Comparison of ENCODE assay signal across 8 cellular contexts in genomic region chr22:20319041-20319744, GRCh38. TPM values are rescaled to one million over a fixed set of nuclear protein-coding genes. Genes with fewer than 3 reads are reported as not detected.
DNase-seq lines count a peak whose midpoint lies in the region; ATAC-seq, FAIRE-seq and TF ChIP-seq lines count a peak whose summit lies in the region.

No MANE protein-coding gene starts in this region.

- WGBS in A549 (ENCODE audit: missing lambda C conversion rate), result 34% methylated on average over 9 of the region's 32 CpGs
- WGBS in psoas muscle, 3 donors, result 2% methylated on average over 30 to 32 of the region's 32 CpGs

- intact Hi-C loops in activated T-helper 2 cell treated with anti-CD3 and anti-CD28 coated beads, Interferon-gamma antibody, Interleukin-2, Interleukin-4, amounts not matched to agents 10 μg/mL and 5 μg/mL and 100 μg/mL, durations not matched to agents 14 hours and 24 hours and 36 hours (cut with micrococcal nuclease), result no loop called here
- intact Hi-C loops in left ventricle myocardium inferior (cut with micrococcal nuclease), result no loop called here
- intact Hi-C loops in psoas muscle (cut with DNase I), result no loop called here

- POLR2A ChIA-PET in A549 (lab: Yijun Ruan, JAX), result interaction anchor here (0.5 to 1.0 kb wide), 2 partner anchors 9 to 74 kb away, joined by 4 to 6 read pairs; no protein-coding TSS in a partner anchor

- TF ChIP-seq CTCF in A549 (IDR thresholded peaks at IDR 0.05), result no peak
- no peak for TF ChIP-seq CTCF in left ventricle myocardium inferior (IDR thresholded peaks at IDR 0.05; ENCODE audit: borderline replicate concordance)
- TF ChIP-seq CTCF in psoas muscle (IDR thresholded peaks at IDR 0.05), result no peak

- TF ChIP-seq POLR2A in A549 (IDR thresholded peaks at IDR 0.05; ENCODE audit: low read length) (no peak), GM12892 (IDR thresholded peaks at IDR 0.05; ENCODE audit: low read depth, low read length) (no peak)

- H3K36me3 ChIP-seq in left ventricle myocardium inferior, result no peaks in the 10 kb centered on the region
- peaks cover 0 to 5% of the 10 kb centered on the region in 2 donors for H3K36me3 ChIP-seq in psoas muscle (ENCODE audit: insufficient read depth in 1 of 2, low read depth in 1 of 2)

- H3K9me3 ChIP-seq in A549 (no peaks in the 10 kb centered on the region), left ventricle myocardium inferior (replicated peaks) (no peaks in the 10 kb centered on the region), psoas muscle (no peaks in the 10 kb centered on the region)

- H3K36me3 Mint-ChIP-seq in activated T-helper 2 cell treated with anti-CD3 and anti-CD28 coated beads, Interferon-gamma antibody, Interleukin-2, Interleukin-4, amounts not matched to agents 10 μg/mL and 5 μg/mL and 100 μg/mL, durations not matched to agents 14 hours and 24 hours and 36 hours (ENCODE audit: low read depth), result peaks cover 3% of the 10 kb centered on the region

- no peak for TF ChIP-seq RAD21 in A549 (conservative IDR thresholded peaks at IDR 0.05 in 1 of 2, IDR thresholded peaks at IDR 0.05 in 1 of 2)

- no peak for FAIRE-seq in A549 (lab: Jason Lieb, UNC)
- peak; percentile 61 for FAIRE-seq in GM12892 (lab: Jason Lieb, UNC)

- no peaks in the 10 kb centered on the region for H3K27me3 ChIP-seq in left ventricle myocardium inferior (ENCODE audit: low read depth)
- no peaks in the 10 kb centered on the region for H3K27me3 ChIP-seq in psoas muscle (ENCODE audit: insufficient read depth in 3 of 3, low read length in 2 of 3)

- H3K4me1 ChIP-seq in A549, result peaks cover 14% of the 10 kb centered on the region
- H3K4me1 ChIP-seq in left ventricle myocardium inferior, result peaks cover 60% of the 10 kb centered on the region
- peaks cover 20% of the 10 kb centered on the region for H3K4me1 ChIP-seq in psoas muscle

- H3K4me2 ChIP-seq in A549, result peak overlapping the region; percentile 98

- no peaks in the 10 kb centered on the region for H3K9me3 Mint-ChIP-seq in activated T-helper 2 cell treated with anti-CD3 and anti-CD28 coated beads, Interferon-gamma antibody, Interleukin-2, Interleukin-4, amounts not matched to agents 10 μg/mL and 5 μg/mL and 100 μg/mL, durations not matched to agents 14 hours and 24 hours and 36 hours

- DNase-seq in A549 (ENCODE audit: low read depth in 1 of 2, low spot score in 1 of 2) (no peak), GM12892 (ENCODE audit: insufficient read length) (no peak), HK-2 (ENCODE audit: unreplicated experiment) (peak; percentile 35), left ventricle myocardium inferior (no peak), psoas muscle (no peak), HPDE6-E6E7 (ENCODE audit: extremely low spot score) (no peak)
- no peak for DNase-seq in activated T-helper 2 cell treated with anti-CD3 and anti-CD28 coated beads, Interferon-gamma antibody, Interleukin-2, Interleukin-4, amounts not matched to agents 10 μg/mL and 5 μg/mL and 100 μg/mL, durations not matched to agents 14 hours and 24 hours and 36 hours (ENCODE audit: low spot score)

- CTCF ChIA-PET in A549 (lab: Yijun Ruan, JAX), result interaction anchor here (1.5 kb wide), 1 partner anchor 33 kb away, joined by 3 read pairs; no protein-coding TSS in a partner anchor

- ATAC-seq in A549, result peak in 1 of 2 experiments; percentile 39; a peak in 3 of 6 replicates
- ATAC-seq in psoas muscle, result peak in 1 of 4 donors; percentile 21
- no peak for ATAC-seq in HG02870 (IDR thresholded peaks at IDR 0.05; ENCODE audit: unreplicated experiment)

- peak overlapping the region; percentile 99 for H3K4me3 ChIP-seq in A549
- H3K4me3 ChIP-seq in left ventricle myocardium inferior, result peak overlapping the region; percentile 79
- peak overlapping the region; percentile 100 for H3K4me3 ChIP-seq in psoas muscle

- H3K27ac ChIP-seq in A549 (peak overlapping the region; percentile 97 to 99), left ventricle myocardium inferior (replicated peaks) (peak overlapping the region; percentile 91), psoas muscle (peak overlapping the region; percentile 96)

- peak overlapping the region; percentile 93 for H3K4me3 Mint-ChIP-seq in activated T-helper 2 cell treated with anti-CD3 and anti-CD28 coated beads, Interferon-gamma antibody, Interleukin-2, Interleukin-4, amounts not matched to agents 10 μg/mL and 5 μg/mL and 100 μg/mL, durations not matched to agents 14 hours and 24 hours and 36 hours (ENCODE audit: low read depth)

- TF ChIP-seq EP300 in A549 (IDR thresholded peaks at IDR 0.05), result no peak

- peak overlapping the region; percentile 34 for H3K27ac Mint-ChIP-seq in activated T-helper 2 cell treated with anti-CD3 and anti-CD28 coated beads, Interferon-gamma antibody, Interleukin-2, Interleukin-4, amounts not matched to agents 10 μg/mL and 5 μg/mL and 100 μg/mL, durations not matched to agents 14 hours and 24 hours and 36 hours

- H3K4me1 Mint-ChIP-seq in activated T-helper 2 cell treated with anti-CD3 and anti-CD28 coated beads, Interferon-gamma antibody, Interleukin-2, Interleukin-4, amounts not matched to agents 10 μg/mL and 5 μg/mL and 100 μg/mL, durations not matched to agents 14 hours and 24 hours and 36 hours (ENCODE audit: low read depth), result peaks cover 41% of the 10 kb centered on the region

- no peaks in the 10 kb centered on the region for H3K27me3 Mint-ChIP-seq in activated T-helper 2 cell treated with anti-CD3 and anti-CD28 coated beads, Interferon-gamma antibody, Interleukin-2, Interleukin-4, amounts not matched to agents 10 μg/mL and 5 μg/mL and 100 μg/mL, durations not matched to agents 14 hours and 24 hours and 36 hours (ENCODE audit: low read depth)

TF ChIP-seq in A549, 52 proteins besides CTCF, POLR2A, EP300 and RAD21:
- TF ChIP-seq EHF (CRISPR knock-in tag; IDR thresholded peaks at IDR 0.05), result no peak
- TF ChIP-seq ATOH8 (CRISPR knock-in tag; IDR thresholded peaks at IDR 0.05; ENCODE audit: low read depth), result no peak
- TF ChIP-seq HOXB13 (CRISPR knock-in tag; IDR thresholded peaks at IDR 0.05; ENCODE audit: low read depth), result no peak
- TF ChIP-seq CHD2 (IDR thresholded peaks at IDR 0.05; ENCODE audit: low read length, partially characterized antibody), result no peak
- TF ChIP-seq RCOR1 (IDR thresholded peaks at IDR 0.05; ENCODE audit: low read depth, low read length), result no peak
- no peak for TF ChIP-seq FOSB (CRISPR knock-in tag; IDR thresholded peaks at IDR 0.05)
TF ChIP-seq in A549: peak in this region for 0.

RNA-seq across cellular contexts. Expression of gene DGCR6L, which starts 0.7 kb away (rescaled TPM):
- polyA plus RNA-seq in A549 (2011; rRNA removed), result 15.5 and 17.9 TPM in 2 replicates
- 40.4 and 47.6 TPM in 2 replicates for polyA plus RNA-seq in A549 (2012; cell fraction: cytosol; rRNA removed)
- 28.0 and 33.9 TPM in 2 replicates for polyA plus RNA-seq in A549 (2012; cell fraction: nucleus; rRNA removed)
- polyA plus RNA-seq in A549 (2017; fragmentation: RNase III; extraction: RNeasy Plus Mini Kit Qiagen cat#74134 plus additional on column Dnase treatment), result 23.1 to 27.0 TPM (median 26.1 TPM) in 3 replicates
- 6.4 and 9.4 TPM in 2 replicates for polyA minus RNA-seq in A549 (2011; rRNA and poly(A)+ RNA removed)
- polyA plus RNA-seq in GM12892 (2012; ENCODE audit: missing spikeins), result 15.6 TPM
- total RNA-seq in activated T-helper 2 cell treated with anti-CD3 and anti-CD28 coated beads, Interferon-gamma antibody, Interleukin-2, Interleukin-4, amounts not matched to agents 10 μg/mL and 5 μg/mL and 100 μg/mL, durations not matched to agents 14 hours and 24 hours and 36 hours, result 29.0 and 31.1 TPM in 2 replicates
- total RNA-seq in left ventricle myocardium inferior, result 45.2 TPM
- 10 to 100 TPM; 33.2 to 44.9 (median 37.8) TPM for total RNA-seq in psoas muscle
- polyA plus RNA-seq in psoas muscle, result 10 to 100 TPM; 55.2 to 87.2 (median 70.2) TPM

RNA-seq across cellular contexts. Expression of gene RTN4R, which starts 51.1 kb away (rescaled TPM):
- polyA plus RNA-seq in A549 (2011; rRNA removed), result 1.0 and 1.2 TPM in 2 replicates
- polyA plus RNA-seq in A549 (2012; cell fraction: cytosol; rRNA removed), result 3.8 and 7.5 TPM in 2 replicates
- polyA plus RNA-seq in A549 (2012; cell fraction: nucleus; rRNA removed), result 4.4 and 10.4 TPM in 2 replicates
- polyA plus RNA-seq in A549 (2017; fragmentation: RNase III; extraction: RNeasy Plus Mini Kit Qiagen cat#74134 plus additional on column Dnase treatment), result 2.1 to 2.8 TPM (median 2.7 TPM) in 3 replicates
- 0.62 and 1.0 TPM in 2 replicates for polyA minus RNA-seq in A549 (2011; rRNA and poly(A)+ RNA removed)
- not detected for polyA plus RNA-seq in GM12892 (2012; ENCODE audit: missing spikeins)
- total RNA-seq in activated T-helper 2 cell treated with anti-CD3 and anti-CD28 coated beads, Interferon-gamma antibody, Interleukin-2, Interleukin-4, amounts not matched to agents 10 μg/mL and 5 μg/mL and 100 μg/mL, durations not matched to agents 14 hours and 24 hours and 36 hours, result 1.9 and 2.2 TPM in 2 replicates
- 0.96 TPM for total RNA-seq in left ventricle myocardium inferior
- 1 to 10 TPM in 1 of 4 donors, under 1 TPM in 3; 0.22 to 2.4 (median 0.64) TPM for total RNA-seq in psoas muscle
- polyA plus RNA-seq in psoas muscle, result under 1 TPM; 0.12 to 0.36 (median 0.30) TPM
